ENCODE assay signal across 8 cellular contexts in the genomic region with DNA sequence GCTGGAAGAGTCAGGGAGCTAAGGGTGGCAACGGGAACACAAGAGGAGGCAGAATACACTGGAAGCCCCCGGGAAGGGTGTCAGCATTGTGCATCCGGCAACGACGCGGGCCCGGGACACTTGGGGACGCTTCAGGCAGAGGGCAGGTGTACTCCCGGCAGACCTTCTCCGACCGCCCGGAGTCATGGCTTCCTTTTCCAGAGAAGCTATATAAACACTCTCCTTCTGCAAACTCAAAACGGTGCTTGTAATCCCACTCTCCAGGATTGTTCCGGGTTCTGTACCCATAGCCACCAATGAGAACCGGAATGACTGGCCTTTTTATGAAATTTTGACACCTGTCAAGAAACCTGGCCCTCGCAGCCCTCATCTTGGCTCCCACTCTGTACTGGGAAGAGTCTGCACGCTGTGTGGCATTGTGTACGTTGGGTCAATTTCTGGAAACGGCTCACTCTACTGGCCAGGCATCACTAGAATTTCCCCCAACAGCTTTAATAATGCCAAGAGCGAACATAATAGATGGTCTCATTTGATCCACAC. TPM values are rescaled to one million over a fixed set of nuclear protein-coding genes. Genes with fewer than 3 reads are reported as not detected.
DNase-seq lines count a peak whose midpoint lies in the region; ATAC-seq, FAIRE-seq and TF ChIP-seq lines count a peak whose summit lies in the region.

No MANE protein-coding gene starts in this region.

- TSS peak; percentile 38 for BruUV-seq in mammary epithelial cell (replicated peaks; lab: Mats Ljungman, UMichigan)

- no peak for TF ChIP-seq CTCF in A549 (IDR thresholded peaks at IDR 0.05)
- TF ChIP-seq CTCF in mammary epithelial cell (conservative IDR thresholded peaks at IDR 0.05 in 1 of 2, IDR thresholded peaks at IDR 0.05 in 1 of 2; ENCODE audit: extremely low read depth in 1 of 2, insufficient read depth in 1 of 2, low read depth in 1 of 2, low read length in 2 of 2) = no peak

- H2BK120ac ChIP-seq in mesendoderm (ENCODE audit: low read depth, low read length) = no peak overlapping the region

- CTCF ChIA-PET in A549 (lab: Yijun Ruan, JAX) = interaction anchor here (0.7 to 3.3 kb wide), 6 partner anchors 16 to 492 kb away, joined by 3 to 11 read pairs (median 5); no protein-coding TSS in a partner anchor
- CTCF ChIA-PET in mammary epithelial cell (lab: Charles Lee; ENCODE audit: low non-redundant PET) = interaction anchor here (0.7 kb wide), 1 partner anchor 13 kb away, joined by 4 read pairs; no protein-coding TSS in a partner anchor

- H2AK5ac ChIP-seq in mesendoderm (ENCODE audit: low read length) = no peak overlapping the region

- H4K8ac ChIP-seq in mesendoderm (ENCODE audit: low read depth, low read length) = no peak overlapping the region

- TF ChIP-seq EP300 in A549 (IDR thresholded peaks at IDR 0.05) = no peak

- H4K5ac ChIP-seq in mesendoderm (ENCODE audit: low read length) = no peak overlapping the region

- POLR2A ChIA-PET in A549 (lab: Yijun Ruan, JAX) = interaction anchor here (1.9 kb wide), 1 partner anchor 25 kb away, joined by 6 read pairs; a partner anchor contains a TSS

- no peak for TF ChIP-seq POLR2A in A549 (IDR thresholded peaks at IDR 0.05; ENCODE audit: low read length)

- no peaks in the 10 kb centered on the region for H4K20me1 ChIP-seq in mammary epithelial cell (ENCODE audit: insufficient read depth, low read length)

- dilution Hi-C loops in mammary epithelial cell (cut with HindIII; ENCODE audit: low sequenced_read_pairs) = no loop called here

- peak overlapping the region; percentile 24 for H3K9ac ChIP-seq in mammary epithelial cell (ENCODE audit: insufficient read depth, low read length)
- H3K9ac ChIP-seq in mesendoderm (ENCODE audit: low read length) = peak overlapping the region; percentile 5

- peak overlapping the region; percentile 57 for H3K4me3 ChIP-seq in A549
- peak overlapping the region; percentile 52 to 88 (median 75) for H3K4me3 ChIP-seq in mammary epithelial cell (replicated peaks in 1 of 3; ENCODE audit: insufficient read depth in 1 of 3, low read depth in 2 of 3, low read length in 3 of 3)
- peak overlapping the region; percentile 1 for H3K4me3 ChIP-seq in mesendoderm (ENCODE audit: low read length)

- DNase-seq in A549 (ENCODE audit: low read depth in 1 of 2, low spot score in 1 of 2) = peak in 1 of 2 experiments; percentile 6
- no peak for DNase-seq in mammary epithelial cell
- DNase-seq in mesendoderm = no peak
- no peak for DNase-seq in amniotic stem cell (lab: John Stamatoyannopoulos, UW)
- DNase-seq in iPS-NIHi7 (ENCODE audit: extremely low spot score) = no peak
- DNase-seq in activated CD4-positive, alpha-beta T cell treated with anti-CD3 and anti-CD28 coated beads for 1 hour = no peak

- H3K23ac ChIP-seq in mesendoderm (ENCODE audit: low read length) = no peak overlapping the region

- peak overlapping the region; percentile 91 for H2AFZ ChIP-seq in mammary epithelial cell (ENCODE audit: low read depth, low read length)

- H3K18ac ChIP-seq in mesendoderm (ENCODE audit: low read length) = no peak overlapping the region

- H3K56ac ChIP-seq in mesendoderm (ENCODE audit: low read length) = peak overlapping the region; percentile 83

- peak overlapping the region in 1 of 2 experiments; percentile 66; a peak in 4 of 6 replicates for H3K27ac ChIP-seq in A549
- peak overlapping the region; percentile 74 for H3K27ac ChIP-seq in mammary epithelial cell (ENCODE audit: insufficient read depth, low read depth, low read length)
- no peak overlapping the region for H3K27ac ChIP-seq in mesendoderm (ENCODE audit: low read depth, low read length)

- no peak overlapping the region for H3K4ac ChIP-seq in mesendoderm (ENCODE audit: low read depth, low read length)

- TF ChIP-seq RAD21 in A549 (conservative IDR thresholded peaks at IDR 0.05 in 1 of 2, IDR thresholded peaks at IDR 0.05 in 1 of 2) = no peak

- peaks cover 1% of the 10 kb centered on the region for H3K36me3 ChIP-seq in mammary epithelial cell (ENCODE audit: insufficient read depth, low read length)
- no peaks in the 10 kb centered on the region for H3K36me3 ChIP-seq in mesendoderm (ENCODE audit: control insufficient read depth, insufficient read depth, low read length)

- FAIRE-seq in A549 (lab: Jason Lieb, UNC) = no peak

- H3K79me1 ChIP-seq in mesendoderm (ENCODE audit: low read length) = no peaks in the 10 kb centered on the region

- peaks cover 7% of the 10 kb centered on the region; the same call in 2 of the 3 replicates for H3K4me1 ChIP-seq in A549
- H3K4me1 ChIP-seq in mammary epithelial cell (ENCODE audit: insufficient read depth, low read length) = peaks cover 19% of the 10 kb centered on the region
- H3K4me1 ChIP-seq in mesendoderm (ENCODE audit: control insufficient read depth, low read depth, low read length) = no peaks in the 10 kb centered on the region

- H2BK15ac ChIP-seq in mesendoderm (replicated peaks; ENCODE audit: low read depth) = no peak overlapping the region

- ATAC-seq in A549 (peak; percentile 60 to 62), HG02678 (IDR thresholded peaks at IDR 0.05; ENCODE audit: unreplicated experiment) (peak; percentile 11), HG03378 (IDR thresholded peaks at IDR 0.05; ENCODE audit: unreplicated experiment) (no peak)

- 8% methylated on average over 20 of the region's 20 CpGs for WGBS in A549 (ENCODE audit: missing lambda C conversion rate)
- WGBS in mammary epithelial cell (ENCODE audit: low coverage, missing lambda C conversion rate) = 7% methylated on average over 18 of the region's 20 CpGs
- WGBS in mesendoderm (ENCODE audit: extremely low coverage, insufficient coverage, low lambda C conversion rate) = no CpG with 5 or more reads among the region's 20 CpGs

- H3K79me2 ChIP-seq in mammary epithelial cell (ENCODE audit: insufficient read depth, low read length) = peaks cover 42% of the 10 kb centered on the region
- H3K79me2 ChIP-seq in mesendoderm (ENCODE audit: control insufficient read depth, insufficient read depth, low read length) = no peaks in the 10 kb centered on the region

- H3K27me3 ChIP-seq in mammary epithelial cell (ENCODE audit: insufficient read depth, low read length) = no peaks in the 10 kb centered on the region
- H3K27me3 ChIP-seq in mesendoderm (ENCODE audit: insufficient read depth, low read length, poor library complexity) = no peaks in the 10 kb centered on the region

- H3K4me2 ChIP-seq in A549 = peak overlapping the region; percentile 73
- peak overlapping the region; percentile 76 for H3K4me2 ChIP-seq in mammary epithelial cell (ENCODE audit: insufficient read depth, low read depth, low read length)
- peak overlapping the region; percentile 21 for H3K4me2 ChIP-seq in mesendoderm (ENCODE audit: low read length)

- intact Hi-C loops in mammary epithelial cell (cut with micrococcal nuclease) = loop anchor here (1.0 kb wide), 5 partner anchors 17 to 326 kb away; no protein-coding TSS in a partner anchor

- no peak overlapping the region for H2BK5ac ChIP-seq in mesendoderm (ENCODE audit: low read length)

- in situ Hi-C loops in mammary epithelial cell (cut with MboI; ENCODE audit: low sequenced_read_pairs in 2 of 2) = no loop called here

- H3K9me3 ChIP-seq in A549 (peaks cover 22% of the 10 kb centered on the region), mammary epithelial cell (replicated peaks; ENCODE audit: insufficient read depth, low read length) (peaks cover 16% of the 10 kb centered on the region)

TF ChIP-seq in A549, 52 proteins besides CTCF, POLR2A, EP300 and RAD21 (continues in another document):
- TF ChIP-seq NR3C1 (IDR thresholded peaks at IDR 0.05) = no peak
- TF ChIP-seq FOSB (CRISPR knock-in tag; IDR thresholded peaks at IDR 0.05) = no peak
- no peak for TF ChIP-seq RARB (CRISPR knock-in tag; IDR thresholded peaks at IDR 0.05)
- TF ChIP-seq, protein P1, sequence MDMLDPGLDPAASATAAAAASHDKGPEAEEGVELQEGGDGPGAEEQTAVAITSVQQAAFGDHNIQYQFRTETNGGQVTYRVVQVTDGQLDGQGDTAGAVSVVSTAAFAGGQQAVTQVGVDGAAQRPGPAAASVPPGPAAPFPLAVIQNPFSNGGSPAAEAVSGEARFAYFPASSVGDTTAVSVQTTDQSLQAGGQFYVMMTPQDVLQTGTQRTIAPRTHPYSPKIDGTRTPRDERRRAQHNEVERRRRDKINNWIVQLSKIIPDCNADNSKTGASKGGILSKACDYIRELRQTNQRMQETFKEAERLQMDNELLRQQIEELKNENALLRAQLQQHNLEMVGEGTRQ (IDR thresholded peaks at IDR 0.05) = no peak
- no peak for TF ChIP-seq EHMT2 (IDR thresholded peaks at IDR 0.05; ENCODE audit: low read depth)

RNA-seq across cellular contexts. Expression of a gene that starts 0.5 kb away (rescaled TPM):
- polyA plus RNA-seq in A549 (2011; rRNA removed) = 0.09 and 0.22 TPM in 2 replicates
- 0.05 and 0.06 TPM in 2 replicates for polyA plus RNA-seq in A549 (2012; cell fraction: cytosol; rRNA removed)
- 0.04 and 0.05 TPM in 2 replicates for polyA plus RNA-seq in A549 (2012; cell fraction: nucleus; rRNA removed)
- polyA plus RNA-seq in A549 (2017; fragmentation: RNase III; extraction: RNeasy Plus Mini Kit Qiagen cat#74134 plus additional on column Dnase treatment) = 0.10 to 0.31 TPM (median 0.20 TPM) in 3 replicates
- polyA minus RNA-seq in A549 (2011; rRNA and poly(A)+ RNA removed) = 0.34 and 1.7 TPM in 2 replicates
- 10 to 100 TPM; 46.2 to 77.3 TPM for total RNA-seq in mammary epithelial cell
- 18.0 TPM for polyA plus RNA-seq in mammary epithelial cell
- 64.2 TPM for polyA minus RNA-seq in mammary epithelial cell
- polyA plus RNA-seq in mesendoderm (2013, experiment 1 of 2) = 10.9 TPM
- 11.8 TPM for polyA plus RNA-seq in mesendoderm (2013, experiment 2 of 2)

RNA-seq across cellular contexts. Expression of a gene that starts 24.8 kb away (rescaled TPM):
- polyA plus RNA-seq in A549 (2011; rRNA removed) (16.5 and 19.0 TPM in 2 replicates), A549 (2017; fragmentation: RNase III; extraction: RNeasy Plus Mini Kit Qiagen cat#74134 plus additional on column Dnase treatment) (15.6 to 17.2 TPM (median 16.4 TPM) in 3 replicates), mammary epithelial cell (4.8 TPM)
- 3.0 and 3.8 TPM in 2 replicates for polyA plus RNA-seq in A549 (2012; cell fraction: cytosol; rRNA removed)
- 4.7 and 7.1 TPM in 2 replicates for polyA plus RNA-seq in A549 (2012; cell fraction: nucleus; rRNA removed)
- polyA minus RNA-seq in A549 (2011; rRNA and poly(A)+ RNA removed) = 11.0 and 14.8 TPM in 2 replicates
- 10 to 100 TPM; 31.3 to 32.1 TPM for total RNA-seq in mammary epithelial cell
- 28.4 TPM for polyA minus RNA-seq in mammary epithelial cell
- 10.8 TPM for polyA plus RNA-seq in mesendoderm (2013, experiment 1 of 2)
- 11.2 TPM for polyA plus RNA-seq in mesendoderm (2013, experiment 2 of 2)

RNA-seq across cellular contexts. Expression of a gene that starts 53.9 kb away (rescaled TPM):
- not detected in 2 replicates for polyA plus RNA-seq in A549 (2011; rRNA removed)
- polyA plus RNA-seq in A549 (2012; cell fraction: cytosol; rRNA removed) = not detected in 2 replicates
- 0.01 TPM in 1 of 2 replicates, not detected in the other for polyA plus RNA-seq in A549 (2012; cell fraction: nucleus; rRNA removed)
- polyA plus RNA-seq in A549 (2017; fragmentation: RNase III; extraction: RNeasy Plus Mini Kit Qiagen cat#74134 plus additional on column Dnase treatment) = not detected in 3 replicates
- not detected in 2 replicates for polyA minus RNA-seq in A549 (2011; rRNA and poly(A)+ RNA removed)
- 1 to 10 TPM; 1.4 to 3.8 TPM for total RNA-seq in mammary epithelial cell
- 0.05 TPM for polyA plus RNA-seq in mammary epithelial cell
- 0.52 TPM for polyA minus RNA-seq in mammary epithelial cell
- polyA plus RNA-seq in mesendoderm (2013, experiment 1 of 2) = not detected
- polyA plus RNA-seq in mesendoderm (2013, experiment 2 of 2) = not detected

Comparison
In these comparisons a context has a peak if more than half of its experiments do, and no peak if none do; other contexts are left out.
1. H3K4me2 ChIP-seq: peak in every context shown above with its lines; median percentile 76 in mammary epithelial cell; 73 in A549; 21 in mesendoderm.
2. H3K4me3 ChIP-seq: peak in every context shown above with its lines; median percentile 75 in mammary epithelial cell; 57 in A549; 1 in mesendoderm.
3. RNA of a gene that starts 0.5 kb away (polyA plus RNA-seq): 18.0 TPM in mammary epithelial cell (single experiment); 0.04 to 0.31 TPM in A549; every median in the first group is over 10 times any median in the second.